ENCODE assay signal across 18 cellular contexts in genomic region chr2:233162770-233163169, GRCh38.
A peak's percentile ranks its signal among the peaks of the same experiment; 100 is the strongest.
DNase-seq lines count a peak whose midpoint lies in the region; ATAC-seq, FAIRE-seq and TF ChIP-seq lines count a peak whose summit lies in the region.
"Had no signal": no experiment of that assay in that cellular context is flagged by ENCODE, and none has a peak within 500 bp of the region (broad histone marks: within the 10 kb centered on the region; RNA-seq: fewer than 3 reads in every experiment).

No MANE protein-coding gene starts in this region.

- peaks cover 94% of the 10 kb centered on the region for H3K36me3 ChIP-seq in neutrophil
- no peaks in the 10 kb centered on the region for H3K36me3 ChIP-seq in MG63

- peaks cover 44 to 57% of the 10 kb centered on the region in 2 experiments for H3K4me1 ChIP-seq in neutrophil (ENCODE audit: control insufficient read depth in 1 of 2, insufficient read depth in 1 of 2, low read depth in 1 of 2, low read length in 1 of 2)

- TF ChIP-seq CTCF in NB4 (IDR thresholded peaks at IDR 0.05; ENCODE audit: low read depth, low read length) (no peak), neutrophil (IDR thresholded peaks at IDR 0.05) (no peak)

- FAIRE-seq in GM12892 (lab: Jason Lieb, UNC), result no peak
- FAIRE-seq: H54, HTR-8/SVneo had no signal

- TF ChIP-seq POLR2A in GM12892 (IDR thresholded peaks at IDR 0.05; ENCODE audit: low read depth, low read length), result 0 out of 2 replicates have a peak, but pooled peaks have one; percentile 14
- no peak for TF ChIP-seq POLR2A in NB4 (IDR thresholded peaks at IDR 0.05; ENCODE audit: extremely low read depth, insufficient read length)

- H3K4me3 ChIP-seq in NB4 (ENCODE audit: low read depth, low read length) (no peak overlapping the region), neutrophil (ENCODE audit: low read depth in 1 of 2, low read length in 1 of 2) (no peak overlapping the region), MG63 (no peak overlapping the region)
- H3K4me3 ChIP-seq: GM23338 had no signal

- DNase-seq in GM12892 (ENCODE audit: insufficient read length) (no peak), NB4 (ENCODE audit: low read depth) (peak; percentile 26), MG63 (no peak)
- DNase-seq in activated effector memory CD4-positive, alpha-beta T cell treated with anti-CD3 and anti-CD28 coated beads, Interleukin-2, amount 50 U/mL, for 16 hours, result no peak
- DNase-seq: AML-193; Calu3; CD4-positive, alpha-beta T cell; DMS79 treated with DMSO at 0.1 percent for 48 hours; GF-D8; HCEC 1CT; IMR-90; KBM-7 had no signal

- H3K27me3 ChIP-seq in neutrophil (no peaks in the 10 kb centered on the region), MG63 (no peaks in the 10 kb centered on the region)

- ATAC-seq in HG02588 (IDR thresholded peaks at IDR 0.05; ENCODE audit: unreplicated experiment), result no peak
- ATAC-seq: GM23338 had no signal

- H3K27ac ChIP-seq in neutrophil, result peak overlapping the region; percentile 96
- H3K27ac ChIP-seq: C4-2B had no signal

- H3K9me3 ChIP-seq in neutrophil, result no peaks in the 10 kb centered on the region
- H3K9me3 ChIP-seq in MG63, result no peaks in the 10 kb centered on the region
